In genomic region chr9:128146591-128147120, GRCh38 we compare ENCODE assay signal across 1 cellular context.
TF ChIP-seq lines count a peak whose summit lies in the region.

No MANE protein-coding gene starts in this region.

TF ChIP-seq in HepG2, 621 proteins besides CTCF, POLR2A, EP300 and RAD21:
- no peak for TF ChIP-seq ZNF530 (CRISPR knock-in tag; IDR thresholded peaks at IDR 0.05; ENCODE audit: low read depth)
- no peak for TF ChIP-seq BCL6 (CRISPR knock-in tag; IDR thresholded peaks at IDR 0.05)
- TF ChIP-seq ZNF557 (CRISPR knock-in tag; IDR thresholded peaks at IDR 0.05), result no peak
- TF ChIP-seq ZNF543 (CRISPR knock-in tag; IDR thresholded peaks at IDR 0.05), result no peak
- TF ChIP-seq MIER3 (CRISPR knock-in tag; IDR thresholded peaks at IDR 0.05; ENCODE audit: borderline replicate concordance), result no peak
- TF ChIP-seq ZNF234 (CRISPR knock-in tag; conservative IDR thresholded peaks at IDR 0.05), result no peak
- TF ChIP-seq, protein P1, sequence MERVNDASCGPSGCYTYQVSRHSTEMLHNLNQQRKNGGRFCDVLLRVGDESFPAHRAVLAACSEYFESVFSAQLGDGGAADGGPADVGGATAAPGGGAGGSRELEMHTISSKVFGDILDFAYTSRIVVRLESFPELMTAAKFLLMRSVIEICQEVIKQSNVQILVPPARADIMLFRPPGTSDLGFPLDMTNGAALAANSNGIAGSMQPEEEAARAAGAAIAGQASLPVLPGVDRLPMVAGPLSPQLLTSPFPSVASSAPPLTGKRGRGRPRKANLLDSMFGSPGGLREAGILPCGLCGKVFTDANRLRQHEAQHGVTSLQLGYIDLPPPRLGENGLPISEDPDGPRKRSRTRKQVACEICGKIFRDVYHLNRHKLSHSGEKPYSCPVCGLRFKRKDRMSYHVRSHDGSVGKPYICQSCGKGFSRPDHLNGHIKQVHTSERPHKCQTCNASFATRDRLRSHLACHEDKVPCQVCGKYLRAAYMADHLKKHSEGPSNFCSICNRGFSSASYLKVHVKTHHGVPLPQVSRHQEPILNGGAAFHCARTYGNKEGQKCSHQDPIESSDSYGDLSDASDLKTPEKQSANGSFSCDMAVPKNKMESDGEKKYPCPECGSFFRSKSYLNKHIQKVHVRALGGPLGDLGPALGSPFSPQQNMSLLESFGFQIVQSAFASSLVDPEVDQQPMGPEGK (CRISPR knock-in tag; IDR thresholded peaks at IDR 0.05), result no peak
- no peak for TF ChIP-seq SP2 (CRISPR knock-in tag; IDR thresholded peaks at IDR 0.05)
- TF ChIP-seq GPBP1L1 (CRISPR knock-in tag; IDR thresholded peaks at IDR 0.05), result no peak
- no peak for TF ChIP-seq ZNF329 (CRISPR knock-in tag; IDR thresholded peaks at IDR 0.05; ENCODE audit: low read depth)
